Comparison of ENCODE assay signal across 9 cellular contexts in the genomic region with DNA sequence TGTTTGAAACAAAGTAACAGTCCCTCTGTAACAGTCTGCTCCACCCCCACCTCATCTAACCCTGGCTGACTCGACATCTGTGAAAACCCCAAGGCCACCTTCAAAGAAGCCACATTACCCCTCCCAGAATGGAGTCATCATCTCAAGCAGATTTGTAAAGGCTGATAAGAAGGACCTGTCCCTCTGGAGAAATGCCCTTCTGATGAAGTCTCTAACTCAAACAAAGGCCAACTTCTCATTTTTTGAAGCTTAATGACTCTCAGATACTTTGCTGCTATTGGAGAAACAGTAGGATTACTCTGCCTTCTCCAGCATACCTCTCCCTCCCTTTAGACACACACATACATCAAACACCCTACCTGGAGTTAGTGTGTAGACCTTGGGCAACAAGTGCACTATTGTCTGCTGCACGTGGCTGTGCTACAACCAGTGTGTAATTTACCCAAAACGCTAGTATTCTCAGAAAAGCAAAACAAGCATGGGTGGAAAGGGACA. TPM values are rescaled to one million over a fixed set of nuclear protein-coding genes. Genes with fewer than 3 reads are reported as not detected.
DNase-seq lines count a peak whose midpoint lies in the region; ATAC-seq and TF ChIP-seq lines count a peak whose summit lies in the region.
"Had no signal": no experiment of that assay in that cellular context is flagged by ENCODE, and none has a peak within 500 bp of the region (broad histone marks: within the 10 kb centered on the region; RNA-seq: fewer than 3 reads in every experiment).

No MANE protein-coding gene starts in this region.

- H3K9me3 Mint-ChIP-seq in neural crest cell = peaks cover 4% of the 10 kb centered on the region

- no peaks in the 10 kb centered on the region for H3K36me3 Mint-ChIP-seq in neural crest cell (ENCODE audit: low read depth)

- ATAC-seq in GM19035 (IDR thresholded peaks at IDR 0.05; ENCODE audit: unreplicated experiment) (no peak), GM18520 (IDR thresholded peaks at IDR 0.05; ENCODE audit: unreplicated experiment) (no peak)

- H3K4me1 Mint-ChIP-seq in neural crest cell = peaks cover 6% of the 10 kb centered on the region

- in situ Hi-C loops in KBM-7 (cut with MboI; ENCODE audit: low pct_unique_long_range_greater_than_20kb, low sequenced_read_pairs) = no loop called here

- peak overlapping the region; percentile 18 for H3K4me3 Mint-ChIP-seq in neural crest cell

- H3K27ac Mint-ChIP-seq in neural crest cell (ENCODE audit: unreplicated experiment) = peak overlapping the region; percentile 6

- TF ChIP-seq CTCF in neural crest cell (conservative IDR thresholded peaks at IDR 0.05) = no peak

- peaks cover 30% of the 10 kb centered on the region for H3K27me3 Mint-ChIP-seq in neural crest cell (ENCODE audit: low read depth)

- DNase-seq in EH (ENCODE audit: low read depth) (peak; percentile 56), KBM-7 (peak; percentile 87), neural crest cell (ENCODE audit: low read depth, low spot score) (no peak), DMS79 treated with DMSO at 0.1 percent for 48 hours (lab: John Stamatoyannopoulos, UW) (no peak), midbrain (lab: John Stamatoyannopoulos, UW) (no peak)
- DNase-seq in activated T-cell treated with anti-CD3 and anti-CD28 coated beads, Interleukin-2, amount 50 U/mL, for 48 hours = peak; percentile 34 to 58
- DNase-seq: NCI-H2107 had no signal

RNA-seq across cellular contexts. Expression of gene SUSD1, which starts 5.3 kb away (rescaled TPM):
- total RNA-seq in neural crest cell = 22.6 and 23.6 TPM in 2 replicates

Comparison
In these comparisons a context has a peak if more than half of its experiments do, and no peak if none do; other contexts are left out.
1. DNase-seq: peak in EH (single experiment), KBM-7 (single experiment) and activated T-cell treated with anti-CD3 and anti-CD28 coated beads, Interleukin-2, amount 50 U/mL, for 48 hours (2 of 2); none in neural crest cell (single experiment), DMS79 treated with DMSO at 0.1 percent for 48 hours (single experiment) and midbrain (single experiment).